8 cellular contexts compared by ENCODE assay signal in genomic region chr2:26033769-26034596, GRCh38. TPM values are rescaled to one million over a fixed set of nuclear protein-coding genes. Genes with fewer than 3 reads are reported as not detected.
DNase-seq lines count a peak whose midpoint lies in the region; ATAC-seq and TF ChIP-seq lines count a peak whose summit lies in the region.

Gene RAB10, plus strand, starts transcription at chr2:26034084. Its CDS starts 525 bp downstream, at chr2:26034609.

- H2AFZ ChIP-seq in fibroblast of lung (ENCODE audit: low read length), result peak within 1 kb of the TSS; percentile 96

- H3K4me1 ChIP-seq in fibroblast of lung (ENCODE audit: control insufficient read depth, extremely low read depth, insufficient read depth, low read length), result peaks cover 5% of the 10 kb centered on the region

- H3K27ac Mint-ChIP-seq in activated T-helper 17 cell treated with anti-CD3 and anti-CD28 coated beads, Interleukin-2, amount 50 U/mL, for 72 hours, result peak within 1 kb of the TSS; percentile 85
- H3K27ac Mint-ChIP-seq in natural killer cell, result peak within 1 kb of the TSS; percentile 88 to 98

- H3K4me1 Mint-ChIP-seq in activated T-helper 17 cell treated with anti-CD3 and anti-CD28 coated beads, Interleukin-2, amount 50 U/mL, for 72 hours, result peaks cover 11% of the 10 kb centered on the region
- H3K4me1 Mint-ChIP-seq in natural killer cell, result peaks cover 28 to 52% of the 10 kb centered on the region in 2 donors

- no peaks in the 10 kb centered on the region for H3K27me3 Mint-ChIP-seq in activated T-helper 17 cell treated with anti-CD3 and anti-CD28 coated beads, Interleukin-2, amount 50 U/mL, for 72 hours
- H3K27me3 Mint-ChIP-seq in natural killer cell (ENCODE audit: low read depth in 2 of 2), result no peaks in the 10 kb centered on the region

- H4K20me1 ChIP-seq in fibroblast of lung (ENCODE audit: control insufficient read depth, extremely low read depth, insufficient read depth, low read length), result peaks cover 4% of the 10 kb centered on the region

- DNase-seq in Daoy (ENCODE audit: low read depth), result peak; percentile 100
- peak; percentile 95 for DNase-seq in GOT3 (lab: John Stamatoyannopoulos, UW)
- peak; percentile 94 for DNase-seq in LNCaP clone FGC (ENCODE audit: low read depth)
- DNase-seq in RWPE1 (ENCODE audit: low spot score), result peak; percentile 97
- peak; percentile 98 to 99 for DNase-seq in fibroblast of lung (ENCODE audit: low read depth in 2 of 2)
- DNase-seq in natural killer cell, result peak; percentile 97
- peak; percentile 99 for DNase-seq in stimulated activated naive CD4-positive, alpha-beta T cell treated with Interleukin-2 at 50 U/mL for 16 hours (lab: John Stamatoyannopoulos, UW)

- POLR2A ChIA-PET in RWPE1 (lab: Yijun Ruan, JAX; ENCODE audit: low non-redundant PET), result interaction anchor here (1.0 to 1.3 kb wide), 3 partner anchors 16 to 41 kb away, joined by 3 to 6 read pairs (median 3); no protein-coding TSS in a partner anchor

- peak within 1 kb of the TSS; percentile 80 for H3K4me2 ChIP-seq in fibroblast of lung (ENCODE audit: extremely low read depth, insufficient read depth, low read length)

- intact Hi-C loops in natural killer cell (cut with micrococcal nuclease), result loop anchor here (1.0 to 2.0 kb wide), 2 partner anchors 10 to 155 kb away; partner anchors contain the start of gene ASXL2

- TF ChIP-seq CTCF in LNCaP clone FGC (IDR thresholded peaks at IDR 0.05; ENCODE audit: control insufficient read depth, extremely low read depth, insufficient read depth) (no peak), RWPE1 (conservative IDR thresholded peaks at IDR 0.05; ENCODE audit: low read depth) (no peak), fibroblast of lung (conservative IDR thresholded peaks at IDR 0.05 in 1 of 2, IDR thresholded peaks at IDR 0.05 in 1 of 2; ENCODE audit: low read depth in 1 of 2, low read length in 2 of 2) (no peak), natural killer cell (IDR thresholded peaks at IDR 0.05) (no peak)

- CTCF ChIA-PET in RWPE1 (lab: Yijun Ruan, JAX), result interaction anchor here (0.6 to 1.6 kb wide), 5 partner anchors 19 to 150 kb away, joined by 3 to 6 read pairs (median 3); no protein-coding TSS in a partner anchor

- peak within 1 kb of the TSS; percentile 90 for H3K4me3 Mint-ChIP-seq in activated T-helper 17 cell treated with anti-CD3 and anti-CD28 coated beads, Interleukin-2, amount 50 U/mL, for 72 hours
- peak within 1 kb of the TSS; percentile 95 for H3K4me3 Mint-ChIP-seq in natural killer cell

- peaks cover 51% of the 10 kb centered on the region for H3K36me3 Mint-ChIP-seq in activated T-helper 17 cell treated with anti-CD3 and anti-CD28 coated beads, Interleukin-2, amount 50 U/mL, for 72 hours (ENCODE audit: low read depth)
- no peaks in the 10 kb centered on the region for H3K36me3 Mint-ChIP-seq in natural killer cell

- H3K36me3 ChIP-seq in fibroblast of lung (ENCODE audit: control insufficient read depth, insufficient read depth, low read length), result peaks cover 1% of the 10 kb centered on the region

- no peaks in the 10 kb centered on the region for H3K9me3 Mint-ChIP-seq in activated T-helper 17 cell treated with anti-CD3 and anti-CD28 coated beads, Interleukin-2, amount 50 U/mL, for 72 hours
- no peaks in the 10 kb centered on the region for H3K9me3 Mint-ChIP-seq in natural killer cell

- no peaks in the 10 kb centered on the region for H3K27me3 ChIP-seq in fibroblast of lung (ENCODE audit: control insufficient read depth, insufficient read depth, low read length)

- ATAC-seq in activated T-helper 17 cell treated with anti-CD3 and anti-CD28 coated beads, Interleukin-2, amount 50 U/mL, for 72 hours (replicated peaks), result peak; percentile 88
- peak; percentile 82 to 97 (median 87) for ATAC-seq in natural killer cell

- peak within 1 kb of the TSS; percentile 92 for H3K9ac ChIP-seq in fibroblast of lung (ENCODE audit: insufficient read depth, low read length)

- H3K4me3 ChIP-seq in LNCaP clone FGC (ENCODE audit: low read depth, low read length) (peak within 1 kb of the TSS; percentile 95), fibroblast of lung (replicated peaks in 1 of 4; ENCODE audit: control extremely low read depth in 1 of 4, insufficient read depth in 1 of 4, low read depth in 3 of 4, low read length in 4 of 4) (peak within 1 kb of the TSS; percentile 94 to 100 (median 99))

- H3K9me3 ChIP-seq in fibroblast of lung (ENCODE audit: control insufficient read depth, insufficient read depth, low read depth, low read length), result no peaks in the 10 kb centered on the region

- H3K27ac ChIP-seq in RWPE1, result peak within 1 kb of the TSS; percentile 98
- H3K27ac ChIP-seq in fibroblast of lung (ENCODE audit: insufficient read depth, low read length), result peak within 1 kb of the TSS; percentile 94

- H3K79me2 ChIP-seq in fibroblast of lung (ENCODE audit: control insufficient read depth, insufficient read depth, low read length), result peaks cover 52% of the 10 kb centered on the region

RNA-seq across cellular contexts. Expression of gene RAB10, which starts in this region (rescaled TPM):
- 117 and 158 TPM in 2 replicates for total RNA-seq in Daoy (2014; rRNA removed; shearing (Covaris generic))
- total RNA-seq in activated T-helper 17 cell treated with anti-CD3 and anti-CD28 coated beads, Interleukin-2, amount 50 U/mL, for 72 hours, result 100 to 1,000 TPM in 1 of 2 donors, 10 to 100 TPM in 1; 68.5 to 107 TPM
- total RNA-seq in fibroblast of lung (94.1 and 105 TPM in 2 replicates), natural killer cell (10 to 100 TPM; 35.8 to 44.2 (median 39.5) TPM)
- polyA plus RNA-seq in fibroblast of lung, result 253 and 255 TPM in 2 replicates
- 126 and 137 TPM in 2 replicates for polyA plus RNA-seq in fibroblast of lung (2012)
- polyA minus RNA-seq in fibroblast of lung (ENCODE audit: low replicate concordance), result 9.9 and 10.5 TPM in 2 replicates

Comparison
In these comparisons a context has a peak if more than half of its experiments do, and no peak if none do; other contexts are left out.
1. Peak in every context shown above with its lines: DNase-seq, ATAC-seq, H3K4me3 ChIP-seq and H3K27ac ChIP-seq.